16 cellular contexts compared by ENCODE assay signal in the genomic region with DNA sequence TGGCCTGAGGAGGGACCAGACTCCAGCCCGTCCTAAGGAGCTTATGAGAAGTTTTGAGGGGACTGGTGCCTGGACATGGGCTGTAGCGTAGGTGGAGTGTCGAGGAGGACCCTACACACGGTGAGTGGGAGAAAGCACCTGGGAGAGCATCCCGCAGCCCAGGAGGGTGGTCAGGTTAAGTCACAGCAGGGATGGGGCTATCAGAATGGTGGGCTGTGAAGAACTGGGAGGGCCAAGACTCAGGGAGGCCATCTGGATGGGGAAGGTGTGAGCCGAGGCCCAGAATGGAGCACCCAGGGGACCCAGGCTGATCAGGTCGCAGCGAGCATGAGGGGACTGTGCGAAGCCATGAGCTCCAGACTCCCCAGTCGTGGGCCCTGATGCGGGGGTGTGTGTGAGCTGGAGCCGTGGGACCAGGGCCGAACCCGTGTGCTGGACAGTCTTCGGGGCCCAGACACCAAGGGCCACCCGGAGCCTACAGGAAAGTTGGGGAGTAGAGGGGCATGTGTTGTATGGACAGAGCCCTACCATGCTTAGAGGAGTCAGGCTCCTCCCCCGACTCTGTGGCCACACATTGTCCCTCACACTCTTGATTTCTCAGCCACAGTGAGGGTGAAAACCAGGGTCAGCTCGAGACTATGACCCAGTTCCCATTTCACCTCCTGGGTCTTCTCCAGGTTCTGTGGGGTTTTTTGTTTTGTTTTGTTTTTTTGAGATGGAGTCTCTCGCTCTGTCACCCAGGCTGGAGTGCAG. TPM values are rescaled to one million over a fixed set of nuclear protein-coding genes. Genes with fewer than 3 reads are reported as not detected.
DNase-seq lines count a peak whose midpoint lies in the region; ATAC-seq and TF ChIP-seq lines count a peak whose summit lies in the region.
"Had no signal": no experiment of that assay in that cellular context is flagged by ENCODE, and none has a peak within 500 bp of the region (broad histone marks: within the 10 kb centered on the region; RNA-seq: fewer than 3 reads in every experiment).

No MANE protein-coding gene starts in this region.

- H3K27ac Mint-ChIP-seq in activated CD8-positive, alpha-beta T cell treated with anti-CD3 and anti-CD28 coated beads for 36 hours: peak overlapping the region; percentile 86
- H3K27ac Mint-ChIP-seq in activated CD8-positive, alpha-beta T cell treated with anti-CD3 and anti-CD28 coated beads, Interleukin-2, amount 10 ng/mL, durations not matched to agents 7 days and 5 days: no peak overlapping the region
- H3K27ac Mint-ChIP-seq in Caco-2 (ENCODE audit: unreplicated experiment) (peak overlapping the region; percentile 55), neural progenitor cell (peak overlapping the region; percentile 83)
- H3K27ac Mint-ChIP-seq in central memory CD8-positive, alpha-beta T cell (ENCODE audit: low read depth): peak overlapping the region; percentile 65

- H3K9me3 Mint-ChIP-seq in activated CD8-positive, alpha-beta T cell treated with anti-CD3 and anti-CD28 coated beads for 36 hours: peaks cover 6% of the 10 kb centered on the region
- no peaks in the 10 kb centered on the region for H3K9me3 Mint-ChIP-seq in activated CD8-positive, alpha-beta T cell treated with anti-CD3 and anti-CD28 coated beads, Interleukin-2, amount 10 ng/mL, durations not matched to agents 7 days and 5 days (ENCODE audit: insufficient read depth)
- no peaks in the 10 kb centered on the region for H3K9me3 Mint-ChIP-seq in Caco-2 (ENCODE audit: unreplicated experiment)
- H3K9me3 Mint-ChIP-seq in central memory CD8-positive, alpha-beta T cell: no peaks in the 10 kb centered on the region
- H3K9me3 Mint-ChIP-seq in neural progenitor cell: peaks cover 15% of the 10 kb centered on the region

- H3K27ac ChIP-seq in neural progenitor cell (no peak overlapping the region), uterus (no peak overlapping the region), upper lobe of left lung (no peak overlapping the region)
- H3K27ac ChIP-seq: pancreas, vagina had no signal

- no peaks in the 10 kb centered on the region for H3K27me3 Mint-ChIP-seq in activated CD8-positive, alpha-beta T cell treated with anti-CD3 and anti-CD28 coated beads for 36 hours
- no peaks in the 10 kb centered on the region for H3K27me3 Mint-ChIP-seq in activated CD8-positive, alpha-beta T cell treated with anti-CD3 and anti-CD28 coated beads, Interleukin-2, amount 10 ng/mL, durations not matched to agents 7 days and 5 days (ENCODE audit: low read depth)
- H3K27me3 Mint-ChIP-seq in Caco-2 (ENCODE audit: insufficient read depth, unreplicated experiment) (no peaks in the 10 kb centered on the region), neural progenitor cell (ENCODE audit: insufficient read depth, low read depth) (peaks cover 3% of the 10 kb centered on the region)
- no peaks in the 10 kb centered on the region for H3K27me3 Mint-ChIP-seq in central memory CD8-positive, alpha-beta T cell

- H2AFZ ChIP-seq in neural progenitor cell (replicated peaks): no peak overlapping the region

- H3K9me3 ChIP-seq in Caco-2: no peaks in the 10 kb centered on the region
- H3K9me3 ChIP-seq in neural progenitor cell (ENCODE audit: low read depth): no peaks in the 10 kb centered on the region
- H3K9me3 ChIP-seq in uterus: no peaks in the 10 kb centered on the region
- H3K9me3 ChIP-seq in upper lobe of left lung: no peaks in the 10 kb centered on the region
- H3K9me3 ChIP-seq: pancreas, vagina had no signal

- H3K4me1 ChIP-seq in Caco-2 (no peaks in the 10 kb centered on the region; the same call in 1 of the 2 replicates), neural progenitor cell (peaks cover 51% of the 10 kb centered on the region), uterus (peaks cover 0 to 11% of the 10 kb centered on the region in 2 donors), upper lobe of left lung (peaks cover 23 to 54% (median 38%) of the 10 kb centered on the region in 4 donors)

- peaks cover 82% of the 10 kb centered on the region for H4K20me1 ChIP-seq in neural progenitor cell (ENCODE audit: low read depth)

- intact Hi-C loops in activated CD8-positive, alpha-beta T cell treated with anti-CD3 and anti-CD28 coated beads for 36 hours (cut with micrococcal nuclease): loop anchor here (5.0 kb wide), 1 partner anchor 52 kb away; a partner anchor contains a TSS
- intact Hi-C loops in Caco-2 (cut with micrococcal nuclease; ENCODE audit: unreplicated experiment) (no loop called here), uterus (cut with DNase I; ENCODE audit: low total_unique reads) (no loop called here)

- no peak for TF ChIP-seq EP300 in upper lobe of left lung (IDR thresholded peaks at IDR 0.05)

- peaks cover 68% of the 10 kb centered on the region for H3K4me1 Mint-ChIP-seq in activated CD8-positive, alpha-beta T cell treated with anti-CD3 and anti-CD28 coated beads for 36 hours (ENCODE audit: low read depth)
- peaks cover 14% of the 10 kb centered on the region for H3K4me1 Mint-ChIP-seq in activated CD8-positive, alpha-beta T cell treated with anti-CD3 and anti-CD28 coated beads, Interleukin-2, amount 10 ng/mL, durations not matched to agents 7 days and 5 days (ENCODE audit: low read depth)
- H3K4me1 Mint-ChIP-seq in Caco-2 (ENCODE audit: low read depth, unreplicated experiment): peaks cover 7% of the 10 kb centered on the region
- peaks cover 74% of the 10 kb centered on the region for H3K4me1 Mint-ChIP-seq in central memory CD8-positive, alpha-beta T cell
- peaks cover 69% of the 10 kb centered on the region for H3K4me1 Mint-ChIP-seq in neural progenitor cell

- no peak overlapping the region for H3K9ac ChIP-seq in neural progenitor cell

- TF ChIP-seq POLR2A in uterus (IDR thresholded peaks at IDR 0.05) (no peak), upper lobe of left lung (IDR thresholded peaks at IDR 0.05) (no peak)

- peaks cover 32% of the 10 kb centered on the region for H3F3A ChIP-seq in neural progenitor cell (ENCODE audit: low read depth)

- peaks cover 4% of the 10 kb centered on the region for H3K36me3 ChIP-seq in Caco-2 (ENCODE audit: control insufficient read depth, insufficient read depth, low read length)
- H3K36me3 ChIP-seq in neural progenitor cell: no peaks in the 10 kb centered on the region
- no peaks in the 10 kb centered on the region for H3K36me3 ChIP-seq in uterus
- H3K36me3 ChIP-seq in upper lobe of left lung: no peaks in the 10 kb centered on the region
- H3K36me3 ChIP-seq: pancreas, vagina had no signal

- H3K4me3 Mint-ChIP-seq in activated CD8-positive, alpha-beta T cell treated with anti-CD3 and anti-CD28 coated beads for 36 hours: no peak overlapping the region
- H3K4me3 Mint-ChIP-seq in activated CD8-positive, alpha-beta T cell treated with anti-CD3 and anti-CD28 coated beads, Interleukin-2, amount 10 ng/mL, durations not matched to agents 7 days and 5 days: no peak overlapping the region
- H3K4me3 Mint-ChIP-seq in Caco-2 (ENCODE audit: unreplicated experiment) (no peak overlapping the region), neural progenitor cell (no peak overlapping the region)
- peak overlapping the region; percentile 24 for H3K4me3 Mint-ChIP-seq in central memory CD8-positive, alpha-beta T cell

- H3K79me2 ChIP-seq in neural progenitor cell (ENCODE audit: low read depth): peaks cover 93% of the 10 kb centered on the region

- WGBS in upper lobe of left lung, 2 donors: 95 to 97% methylated on average over 11 to 19 of the region's 19 CpGs

- no peak overlapping the region for H3K4me2 ChIP-seq in neural progenitor cell

- no peak for TF ChIP-seq CTCF in activated CD8-positive, alpha-beta T cell treated with anti-CD3 and anti-CD28 coated beads for 36 hours (IDR thresholded peaks at IDR 0.05)
- no peak for TF ChIP-seq CTCF in Caco-2 (IDR thresholded peaks at IDR 0.05; ENCODE audit: insufficient read depth in 1 of 2, low read depth in 1 of 2, low read length in 1 of 2, severe bottlenecking in 1 of 2, unreplicated experiment in 1 of 2)
- TF ChIP-seq CTCF in neural progenitor cell (IDR thresholded peaks at IDR 0.05): no peak
- TF ChIP-seq CTCF in uterus (IDR thresholded peaks at IDR 0.05): no peak
- no peak for TF ChIP-seq CTCF in upper lobe of left lung (IDR thresholded peaks at IDR 0.05)

- CTCF ChIA-PET in activated CD8-positive, alpha-beta T cell treated with anti-CD3 and anti-CD28 coated beads for 36 hours (lab: Charles Lee): interaction anchor here (1.3 kb wide), 1 partner anchor 39 kb away, joined by 3 read pairs; no protein-coding TSS in a partner anchor
- CTCF ChIA-PET in activated CD8-positive, alpha-beta T cell treated with anti-CD3 and anti-CD28 coated beads, Interleukin-2, amount 10 ng/mL, durations not matched to agents 7 days and 5 days (lab: Charles Lee): no interaction called here
- CTCF ChIA-PET in Caco-2 (lab: Charles Lee): no interaction called here

- H3K36me3 Mint-ChIP-seq in activated CD8-positive, alpha-beta T cell treated with anti-CD3 and anti-CD28 coated beads for 36 hours (ENCODE audit: low read depth): peaks cover 33% of the 10 kb centered on the region
- peaks cover 18% of the 10 kb centered on the region for H3K36me3 Mint-ChIP-seq in activated CD8-positive, alpha-beta T cell treated with anti-CD3 and anti-CD28 coated beads, Interleukin-2, amount 10 ng/mL, durations not matched to agents 7 days and 5 days (ENCODE audit: low read depth)
- peaks cover 37% of the 10 kb centered on the region for H3K36me3 Mint-ChIP-seq in Caco-2 (ENCODE audit: insufficient read depth, unreplicated experiment)
- peaks cover 9% of the 10 kb centered on the region for H3K36me3 Mint-ChIP-seq in central memory CD8-positive, alpha-beta T cell (ENCODE audit: insufficient read depth)
- peaks cover 21% of the 10 kb centered on the region for H3K36me3 Mint-ChIP-seq in neural progenitor cell

- no peak for ATAC-seq in activated CD8-positive, alpha-beta T cell treated with anti-CD3 and anti-CD28 coated beads for 36 hours
- no peak for ATAC-seq in activated CD8-positive, alpha-beta T cell treated with anti-CD3 and anti-CD28 coated beads, Interleukin-2, amount 10 ng/mL, durations not matched to agents 7 days and 5 days
- ATAC-seq in central memory CD8-positive, alpha-beta T cell (replicated peaks; ENCODE audit: extremely low read depth, poor library complexity, severe bottlenecking): no peak
- ATAC-seq in GM21786 (IDR thresholded peaks at IDR 0.05; ENCODE audit: unreplicated experiment): no peak
- ATAC-seq in upper lobe of left lung (ENCODE audit: low FRiP score in 2 of 2): no peak

- BruUV-seq in Caco-2 (replicated peaks; lab: Mats Ljungman, UMichigan): no TSS peak

- DNase-seq in activated CD8-positive, alpha-beta T cell treated with anti-CD3 and anti-CD28 coated beads for 36 hours: no peak
- no peak for DNase-seq in activated CD8-positive, alpha-beta T cell treated with anti-CD3 and anti-CD28 coated beads, Interleukin-2, amount 10 ng/mL, durations not matched to agents 7 days and 5 days
- DNase-seq in Caco-2 (no peak), neural progenitor cell (ENCODE audit: low spot score) (no peak), uterus (no peak), upper lobe of left lung (no peak)
- no peak for DNase-seq in central memory CD8-positive, alpha-beta T cell (ENCODE audit: low spot score in 2 of 2)
- DNase-seq: activated CD8-positive, alpha-beta memory T cell treated with anti-CD3 and anti-CD28 coated beads, Interleukin-2, amount 50 U/mL, for 4 hours; effector CD8-positive, alpha-beta T cell; hippocampal formation; Karpas-422; NCI-H1417 treated with DMSO at 0.1 percent for 48 hours; NCI-H2171 treated with DMSO at 0.1 percent for 48 hours; pancreas had no signal

- H3K4me3 ChIP-seq in Caco-2 (ENCODE audit: low read depth, low read length) (no peak overlapping the region), neural progenitor cell (no peak overlapping the region), uterus (no peak overlapping the region), upper lobe of left lung (no peak overlapping the region)
- H3K4me3 ChIP-seq: pancreas, vagina had no signal

- POLR2A ChIA-PET in activated CD8-positive, alpha-beta T cell treated with anti-CD3 and anti-CD28 coated beads for 36 hours (lab: Charles Lee): interaction anchor here (0.8 to 1.2 kb wide), 2 partner anchors 8 kb away, joined by 3 to 4 read pairs; no protein-coding TSS in a partner anchor
- POLR2A ChIA-PET in activated CD8-positive, alpha-beta T cell treated with anti-CD3 and anti-CD28 coated beads, Interleukin-2, amount 10 ng/mL, durations not matched to agents 7 days and 5 days (lab: Charles Lee): no interaction called here
- POLR2A ChIA-PET in Caco-2 (lab: Charles Lee): no interaction called here

- H3K27me3 ChIP-seq in Caco-2 (replicated peaks; ENCODE audit: control insufficient read depth, insufficient read depth, low read length) (no peaks in the 10 kb centered on the region), neural progenitor cell (no peaks in the 10 kb centered on the region), uterus (no peaks in the 10 kb centered on the region), upper lobe of left lung (no peaks in the 10 kb centered on the region)
- H3K27me3 ChIP-seq: pancreas, vagina had no signal

RNA-seq across cellular contexts. Expression of a gene that starts 54.3 kb away (rescaled TPM):
- 10 to 100 TPM; 30.4 to 32.0 TPM for total RNA-seq in activated CD8-positive, alpha-beta T cell treated with anti-CD3 and anti-CD28 coated beads for 36 hours
- total RNA-seq in activated CD8-positive, alpha-beta T cell treated with anti-CD3 and anti-CD28 coated beads, Interleukin-2, amount 10 ng/mL, durations not matched to agents 7 days and 5 days: 10 to 100 TPM; 31.1 to 31.9 TPM
- total RNA-seq in Caco-2 (2022) (74.1 and 87.4 TPM in 2 replicates), neural progenitor cell (ENCODE audit: low replicate concordance) (35.5 and 36.0 TPM in 2 replicates), uterus (10 to 100 TPM; 10.6 to 93.3 (median 28.3) TPM), upper lobe of left lung (100 to 1,000 TPM in 1 of 6 donors, 10 to 100 TPM in 5; 47.1 to 105 (median 68.6) TPM)
